ENCODE assay signal across 32 cellular contexts in genomic region chr1:71179997-71180396, GRCh38.
DNase-seq lines count a peak whose midpoint lies in the region; ATAC-seq and TF ChIP-seq lines count a peak whose summit lies in the region.
"Had no signal": no experiment of that assay in that cellular context is flagged by ENCODE, and none has a peak within 500 bp of the region (broad histone marks: within the 10 kb centered on the region; RNA-seq: fewer than 3 reads in every experiment).

No MANE protein-coding gene starts in this region.

- H3K9me3 Mint-ChIP-seq in CD8-positive, alpha-beta memory T cell: peaks cover 11 to 30% (median 21%) of the 10 kb centered on the region in 5 donors

- H3K27me3 ChIP-seq in hepatocyte: no peaks in the 10 kb centered on the region
- no peaks in the 10 kb centered on the region for H3K27me3 ChIP-seq in CD8-positive, alpha-beta memory T cell (ENCODE audit: insufficient read depth, low read length, poor library complexity, severe bottlenecking)
- H3K27me3 ChIP-seq in heart left ventricle: no peaks in the 10 kb centered on the region
- H3K27me3 ChIP-seq: BE2C; BLaER1; BLaER1 treated with 17β-estradiol and CSF1 and Interleukin-3, amounts not matched to agents 10 nM and 100 nM had no signal

- intact Hi-C loops in left colon (cut with DNase I, micrococcal nuclease) (no loop called here), mucosa of descending colon (cut with DNase I, micrococcal nuclease) (no loop called here), heart left ventricle (cut with DNase I) (no loop called here)

- no peak overlapping the region for H3K4me3 Mint-ChIP-seq in CD8-positive, alpha-beta memory T cell
- H3K4me3 Mint-ChIP-seq: B cell; CD14-positive monocyte; CD4-positive, alpha-beta memory T cell; CD4-positive, alpha-beta T cell; CD4-positive, CD25-positive, alpha-beta regulatory T cell; CD8-positive, alpha-beta T cell had no signal

- H3K79me2 ChIP-seq in hepatocyte: no peaks in the 10 kb centered on the region

- no peak for TF ChIP-seq POLR2A in heart left ventricle (IDR thresholded peaks at IDR 0.05)

- no peaks in the 10 kb centered on the region for H3K27me3 Mint-ChIP-seq in CD8-positive, alpha-beta memory T cell
- H3K27me3 Mint-ChIP-seq: B cell; CD4-positive, alpha-beta memory T cell; CD4-positive, alpha-beta T cell; CD4-positive, CD25-positive, alpha-beta regulatory T cell had no signal

- H3K4me2 ChIP-seq in hepatocyte: no peak overlapping the region
- H3K4me2 ChIP-seq: A549; BLaER1; BLaER1 treated with 17β-estradiol and CSF1 and Interleukin-3, amounts not matched to agents 10 nM and 100 nM had no signal

- no peaks in the 10 kb centered on the region for H3K9me2 ChIP-seq in hepatocyte (replicated peaks; ENCODE audit: insufficient read depth)

- ATAC-seq in left colon (peak; percentile 89), mucosa of descending colon (peak; percentile 74), heart left ventricle (no peak)
- ATAC-seq: A549; CD8-positive, alpha-beta T cell had no signal

- POLR2A ChIA-PET in CD8-positive, alpha-beta memory T cell (lab: Charles Lee): no interaction called here

- H2AFZ ChIP-seq in hepatocyte: no peak overlapping the region

- H3K27ac ChIP-seq in hepatocyte: peak overlapping the region; percentile 54
- no peak overlapping the region for H3K27ac ChIP-seq in CD8-positive, alpha-beta memory T cell (ENCODE audit: low read depth, low read length)
- H3K27ac ChIP-seq in heart left ventricle: no peak overlapping the region
- H3K27ac ChIP-seq: 22Rv1; A549; BLaER1; BLaER1 treated with 17β-estradiol and CSF1 and Interleukin-3, amounts not matched to agents 10 nM and 100 nM; C4-2B had no signal

- DNase-seq in hepatocyte (ENCODE audit: low spot score) (peak; percentile 12), left colon (no peak), mucosa of descending colon (no peak), globus pallidus (ENCODE audit: low spot score) (no peak), heart left ventricle (no peak)
- no peak for DNase-seq in CD8-positive, alpha-beta memory T cell
- DNase-seq: 8988T; ACHN; AML-193; BE2C; C1 segment of cervical spinal cord; Calu3; CD4-positive, alpha-beta memory T cell; CD4-positive, alpha-beta T cell; CD4-positive, CD25-positive, alpha-beta regulatory T cell; CD8-positive, alpha-beta T cell; COR-L47; DMS 273 treated with DMSO at 0.1 percent for 48 hours; DMS153; DMS53; DMS79; DMS79 treated with DMSO at 0.1 percent for 48 hours; DND-41; EL had no signal

- H3K36me3 ChIP-seq in hepatocyte (replicated peaks; ENCODE audit: insufficient read depth, low read depth) (no peaks in the 10 kb centered on the region), mucosa of descending colon (ENCODE audit: low read depth) (no peaks in the 10 kb centered on the region), heart left ventricle (no peaks in the 10 kb centered on the region)
- no peaks in the 10 kb centered on the region for H3K36me3 ChIP-seq in CD8-positive, alpha-beta memory T cell (ENCODE audit: insufficient read depth, low read length)
- H3K36me3 ChIP-seq: BE2C; BLaER1; BLaER1 treated with 17β-estradiol and CSF1 and Interleukin-3, amounts not matched to agents 10 nM and 100 nM had no signal

- H3K4me1 Mint-ChIP-seq in CD8-positive, alpha-beta memory T cell: no peaks in the 10 kb centered on the region
- H3K4me1 Mint-ChIP-seq: B cell; CD14-positive monocyte; CD4-positive, alpha-beta memory T cell; CD4-positive, CD25-positive, alpha-beta regulatory T cell had no signal

- H4K20me1 ChIP-seq in hepatocyte (ENCODE audit: insufficient read depth, poor library complexity, severe bottlenecking): no peaks in the 10 kb centered on the region
- H4K20me1 ChIP-seq: BLaER1; BLaER1 treated with 17β-estradiol and CSF1 and Interleukin-3, amounts not matched to agents 10 nM and 100 nM had no signal

- H3K27ac Mint-ChIP-seq in CD8-positive, alpha-beta memory T cell: no peak overlapping the region
- H3K27ac Mint-ChIP-seq: B cell; CD14-positive monocyte; CD4-positive, alpha-beta memory T cell; CD4-positive, alpha-beta T cell; CD4-positive, CD25-positive, alpha-beta regulatory T cell; CD8-positive, alpha-beta T cell had no signal

- H3K4me1 ChIP-seq in hepatocyte (ENCODE audit: insufficient read depth) (no peaks in the 10 kb centered on the region), mucosa of descending colon (ENCODE audit: low read depth) (no peaks in the 10 kb centered on the region), heart left ventricle (no peaks in the 10 kb centered on the region)
- no peaks in the 10 kb centered on the region for H3K4me1 ChIP-seq in CD8-positive, alpha-beta memory T cell (ENCODE audit: insufficient read depth, low read length)
- H3K4me1 ChIP-seq: A549; BE2C; BLaER1; BLaER1 treated with 17β-estradiol and CSF1 and Interleukin-3, amounts not matched to agents 10 nM and 100 nM; Caco-2 had no signal

- H3K36me3 Mint-ChIP-seq in CD8-positive, alpha-beta memory T cell: no peaks in the 10 kb centered on the region
- H3K36me3 Mint-ChIP-seq: CD14-positive monocyte; CD4-positive, alpha-beta memory T cell; CD4-positive, CD25-positive, alpha-beta regulatory T cell; CD8-positive, alpha-beta T cell had no signal

- TF ChIP-seq CTCF in hepatocyte (IDR thresholded peaks at IDR 0.05; ENCODE audit: poor library complexity) (no peak), mucosa of descending colon (IDR thresholded peaks at IDR 0.05) (no peak), heart left ventricle (IDR thresholded peaks at IDR 0.05) (no peak)

- CTCF ChIA-PET in CD8-positive, alpha-beta memory T cell (lab: Charles Lee): no interaction called here

- H3K4me3 ChIP-seq in hepatocyte (no peak overlapping the region), mucosa of descending colon (no peak overlapping the region), heart left ventricle (no peak overlapping the region)
- no peak overlapping the region for H3K4me3 ChIP-seq in CD8-positive, alpha-beta memory T cell (ENCODE audit: low read length)
- H3K4me3 ChIP-seq: A549; BLaER1; BLaER1 treated with 17β-estradiol and CSF1 and Interleukin-3, amounts not matched to agents 10 nM and 100 nM had no signal

- H3K9me3 ChIP-seq in hepatocyte (ENCODE audit: low read depth): no peaks in the 10 kb centered on the region
- H3K9me3 ChIP-seq in mucosa of descending colon: no peaks in the 10 kb centered on the region
- no peaks in the 10 kb centered on the region for H3K9me3 ChIP-seq in CD8-positive, alpha-beta memory T cell (ENCODE audit: low read length)
- no peaks in the 10 kb centered on the region for H3K9me3 ChIP-seq in heart left ventricle
- H3K9me3 ChIP-seq: A549; BE2C; BLaER1; BLaER1 treated with 17β-estradiol and CSF1 and Interleukin-3, amounts not matched to agents 10 nM and 100 nM; Caco-2 had no signal

Comparison
In these comparisons a context has a peak if more than half of its experiments do, and no peak if none do; other contexts are left out.
1. ATAC-seq: peak in left colon (single experiment) and mucosa of descending colon (single experiment); none in heart left ventricle (0 of 4).